1 cellular context compared by ENCODE assay signal in the genomic region with DNA sequence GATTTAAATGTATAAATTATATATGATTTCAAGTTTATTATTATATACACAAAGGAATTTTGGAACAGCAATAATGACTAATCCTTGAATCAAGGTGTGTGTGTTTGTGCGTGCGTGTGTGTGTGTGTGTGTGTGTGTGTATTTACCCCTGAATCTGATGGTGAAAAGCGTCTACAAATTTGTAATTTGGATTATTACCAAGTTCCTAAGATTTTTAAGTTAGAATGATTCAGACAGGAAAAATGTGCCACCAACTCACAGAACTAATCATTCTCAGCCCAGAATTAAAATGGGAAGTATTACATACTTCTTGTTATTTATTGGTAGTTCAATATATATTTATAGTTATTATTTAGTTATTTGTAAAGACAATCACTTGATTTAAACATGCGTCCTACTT.
TF ChIP-seq lines count a peak whose summit lies in the region.

No MANE protein-coding gene starts in this region.

TF ChIP-seq in endothelial cell of umbilical vein, 7 proteins besides CTCF, POLR2A, EP300 and RAD21:
- TF ChIP-seq, protein P1, sequence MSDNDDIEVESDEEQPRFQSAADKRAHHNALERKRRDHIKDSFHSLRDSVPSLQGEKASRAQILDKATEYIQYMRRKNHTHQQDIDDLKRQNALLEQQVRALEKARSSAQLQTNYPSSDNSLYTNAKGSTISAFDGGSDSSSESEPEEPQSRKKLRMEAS (IDR thresholded peaks at IDR 0.05; ENCODE audit: insufficient read depth, insufficient read length) = no peak
- TF ChIP-seq MYC (IDR thresholded peaks at IDR 0.05; ENCODE audit: low read depth, low read length) = no peak
- TF ChIP-seq EZH2 (IDR thresholded peaks at IDR 0.05; ENCODE audit: borderline replicate concordance, low read depth, low read length, severe bottlenecking) = no peak
- peak; percentile 31 for TF ChIP-seq JUN (IDR thresholded peaks at IDR 0.05; ENCODE audit: borderline replicate concordance, insufficient read depth, insufficient read length, low read depth)
- TF ChIP-seq FOS (IDR thresholded peaks at IDR 0.05; ENCODE audit: borderline replicate concordance, insufficient read depth, low read length) = peak; percentile 47
- TF ChIP-seq POLR2AphosphoS5 (IDR thresholded peaks at IDR 0.05; ENCODE audit: insufficient read depth, low read depth, low read length) = no peak
- TF ChIP-seq GATA2 (IDR thresholded peaks at IDR 0.05; ENCODE audit: insufficient read depth, insufficient read length, low read depth, low read length) = no peak
TF ChIP-seq in endothelial cell of umbilical vein: peak in this region for 2.
